ENCODE assay signal across 11 cellular contexts in genomic region chr2:175662335-175662734, GRCh38.
"Had no signal": no experiment of that assay in that cellular context is flagged by ENCODE, and none has a peak within 500 bp of the region (broad histone marks: within the 10 kb centered on the region; RNA-seq: fewer than 3 reads in every experiment).

No MANE protein-coding gene starts in this region.

- H3K27ac ChIP-seq: GM23248 had no signal

- H3K4me1 ChIP-seq: HAP-1 had no signal

- H3K9ac ChIP-seq: GM23248 had no signal

- ATAC-seq: GM23338, HCT116 had no signal

- FAIRE-seq: H1, H54 had no signal

- H2AFZ ChIP-seq: GM23248, GM23338 had no signal

- H3K4me3 ChIP-seq: GM23248, GM23338, HAP-1 had no signal

- H3K36me3 ChIP-seq: HAP-1 had no signal

- DNase-seq: GM23248, GOT3, H7, H9, HCEC 1CT, HFFc6 had no signal

- H3K4me2 ChIP-seq: GM23338 had no signal

- H3K9me3 ChIP-seq: HAP-1 had no signal
